1 cellular context compared by ENCODE assay signal in the genomic region with DNA sequence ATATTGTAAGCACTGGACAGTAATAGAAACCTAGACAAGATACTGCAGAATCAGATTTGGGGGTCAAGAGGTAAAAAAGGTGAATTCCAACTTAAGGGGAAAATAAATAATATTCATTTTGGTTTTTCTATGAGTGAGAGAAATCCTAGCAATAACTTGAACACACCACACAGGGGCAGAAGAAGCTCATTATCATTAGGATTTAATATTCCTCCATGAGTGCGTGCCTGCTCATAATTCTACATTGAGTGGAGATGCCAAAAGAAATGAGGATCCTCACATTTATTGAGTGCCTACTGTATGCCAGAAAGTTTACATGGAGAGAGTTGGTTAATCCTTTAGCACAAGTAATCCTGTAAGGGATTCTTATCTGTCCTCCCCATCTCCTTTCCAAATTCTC.
TF ChIP-seq lines count a peak whose summit lies in the region.

No MANE protein-coding gene starts in this region.

TF ChIP-seq in WTC11, 78 proteins besides CTCF, POLR2A, EP300 and RAD21 (continued from another document):
- TF ChIP-seq EMX1 (CRISPR knock-in tag; IDR thresholded peaks at IDR 0.05) (no peak), ZNF416 (CRISPR knock-in tag; IDR thresholded peaks at IDR 0.05) (no peak), IRF2 (CRISPR knock-in tag; IDR thresholded peaks at IDR 0.05; ENCODE audit: borderline replicate concordance, low read depth) (no peak)
